In genomic region chr12:45730116-45730841, GRCh38 we compare ENCODE assay signal across 8 cellular contexts. TPM values are rescaled to one million over a fixed set of nuclear protein-coding genes. Genes with fewer than 3 reads are reported as not detected.
A peak's percentile ranks its signal among the peaks of the same experiment; 100 is the strongest.
DNase-seq lines count a peak whose midpoint lies in the region; ATAC-seq and TF ChIP-seq lines count a peak whose summit lies in the region.

No MANE protein-coding gene starts in this region.

- WGBS in spleen, 5 donors = 0% methylated on average over 49 to 80 of the region's 80 CpGs

- no peaks in the 10 kb centered on the region for H3K9me3 ChIP-seq in spleen

- no peak for ATAC-seq in HG03442 (IDR thresholded peaks at IDR 0.05; ENCODE audit: unreplicated experiment)
- ATAC-seq in GM19035 (IDR thresholded peaks at IDR 0.05; ENCODE audit: unreplicated experiment) = no peak

- intact Hi-C loops in spleen (cut with DNase I; ENCODE audit: low total_unique reads) = loop anchor here (10.0 kb wide), 1 partner anchor 255 kb away; no protein-coding TSS in a partner anchor

- peak overlapping the region; percentile 94 to 100 (median 99) for H3K27ac ChIP-seq in spleen

- DNase-seq in NCI-H1105 treated with DMSO at 0.1 percent for 48 hours (lab: John Stamatoyannopoulos, UW) (peak; percentile 69), cardiac fibroblast (ENCODE audit: low read depth in 2 of 2) (peak; percentile 46 to 63), islet precursor cell (peak; percentile 80), spleen (peak; percentile 91)

- no peaks in the 10 kb centered on the region for H3K27me3 ChIP-seq in spleen (replicated peaks in 1 of 7)

- no peaks in the 10 kb centered on the region for H3K36me3 ChIP-seq in spleen

- TF ChIP-seq CTCF in WI38 (IDR thresholded peaks at IDR 0.05; ENCODE audit: low read depth, low read length) (no peak), cardiac fibroblast (IDR thresholded peaks at IDR 0.05; ENCODE audit: low read depth, low read length) (no peak), spleen (IDR thresholded peaks at IDR 0.05 in 8 of 11, conservative IDR thresholded peaks at IDR 0.05 in 3 of 11) (no peak)

- TF ChIP-seq POLR2A in GM10847 (IDR thresholded peaks at IDR 0.05; ENCODE audit: extremely low read depth, insufficient read length) (peak; percentile 20), spleen (IDR thresholded peaks at IDR 0.05) (no peak)

- peaks cover 27 to 63% (median 51%) of the 10 kb centered on the region in 6 donors for H3K4me1 ChIP-seq in spleen

- H3K4me3 ChIP-seq in WI38 (ENCODE audit: low read depth, low read length) (peak overlapping the region; percentile 82), cardiac fibroblast (replicated peaks in 1 of 2; ENCODE audit: low read depth in 2 of 2, low read length in 2 of 2) (peak overlapping the region; percentile 75 to 89), spleen (peak overlapping the region; percentile 61 to 89 (median 75))

RNA-seq across cellular contexts. Expression of gene ARID2, which starts 0.8 kb away (rescaled TPM):
- total RNA-seq in spleen = 10 to 100 TPM; 31.7 to 59.6 (median 44.2) TPM
- polyA plus RNA-seq in spleen = 1 to 10 TPM; 5.7 to 7.6 (median 6.1) TPM
